ENCODE assay signal across 1 cellular context in the genomic region with DNA sequence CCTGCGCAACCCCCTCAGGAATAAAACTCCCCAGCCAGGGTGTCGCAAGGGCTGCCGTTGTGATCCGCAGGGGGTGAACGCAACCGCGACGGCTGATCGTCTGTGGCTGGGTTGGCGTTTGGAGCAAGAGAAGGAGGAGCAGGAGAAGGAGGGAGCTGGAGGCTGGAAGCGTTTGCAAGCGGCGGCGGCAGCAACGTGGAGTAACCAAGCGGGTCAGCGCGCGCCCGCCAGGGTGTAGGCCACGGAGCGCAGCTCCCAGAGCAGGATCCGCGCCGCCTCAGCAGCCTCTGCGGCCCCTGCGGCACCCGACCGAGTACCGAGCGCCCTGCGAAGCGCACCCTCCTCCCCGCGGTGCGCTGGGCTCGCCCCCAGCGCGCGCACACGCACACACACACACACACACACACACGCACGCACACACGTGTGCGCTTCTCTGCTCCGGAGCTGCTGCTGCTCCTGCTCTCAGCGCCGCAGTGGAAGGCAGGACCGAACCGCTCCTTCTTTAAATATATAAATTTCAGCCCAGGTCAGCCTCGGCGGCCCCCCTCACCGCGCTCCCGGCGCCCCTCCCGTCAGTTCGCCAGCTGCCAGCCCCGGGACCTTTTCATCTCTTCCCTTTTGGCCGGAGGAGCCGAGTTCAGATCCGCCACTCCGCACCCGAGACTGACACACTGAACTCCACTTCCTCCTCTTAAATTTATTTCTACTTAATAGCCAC.
TF ChIP-seq lines count a peak whose summit lies in the region.

No MANE protein-coding gene starts in this region.

TF ChIP-seq in HepG2, 621 proteins besides CTCF, POLR2A, EP300 and RAD21 (continued from another document and continues in another):
- TF ChIP-seq, protein P1, sequence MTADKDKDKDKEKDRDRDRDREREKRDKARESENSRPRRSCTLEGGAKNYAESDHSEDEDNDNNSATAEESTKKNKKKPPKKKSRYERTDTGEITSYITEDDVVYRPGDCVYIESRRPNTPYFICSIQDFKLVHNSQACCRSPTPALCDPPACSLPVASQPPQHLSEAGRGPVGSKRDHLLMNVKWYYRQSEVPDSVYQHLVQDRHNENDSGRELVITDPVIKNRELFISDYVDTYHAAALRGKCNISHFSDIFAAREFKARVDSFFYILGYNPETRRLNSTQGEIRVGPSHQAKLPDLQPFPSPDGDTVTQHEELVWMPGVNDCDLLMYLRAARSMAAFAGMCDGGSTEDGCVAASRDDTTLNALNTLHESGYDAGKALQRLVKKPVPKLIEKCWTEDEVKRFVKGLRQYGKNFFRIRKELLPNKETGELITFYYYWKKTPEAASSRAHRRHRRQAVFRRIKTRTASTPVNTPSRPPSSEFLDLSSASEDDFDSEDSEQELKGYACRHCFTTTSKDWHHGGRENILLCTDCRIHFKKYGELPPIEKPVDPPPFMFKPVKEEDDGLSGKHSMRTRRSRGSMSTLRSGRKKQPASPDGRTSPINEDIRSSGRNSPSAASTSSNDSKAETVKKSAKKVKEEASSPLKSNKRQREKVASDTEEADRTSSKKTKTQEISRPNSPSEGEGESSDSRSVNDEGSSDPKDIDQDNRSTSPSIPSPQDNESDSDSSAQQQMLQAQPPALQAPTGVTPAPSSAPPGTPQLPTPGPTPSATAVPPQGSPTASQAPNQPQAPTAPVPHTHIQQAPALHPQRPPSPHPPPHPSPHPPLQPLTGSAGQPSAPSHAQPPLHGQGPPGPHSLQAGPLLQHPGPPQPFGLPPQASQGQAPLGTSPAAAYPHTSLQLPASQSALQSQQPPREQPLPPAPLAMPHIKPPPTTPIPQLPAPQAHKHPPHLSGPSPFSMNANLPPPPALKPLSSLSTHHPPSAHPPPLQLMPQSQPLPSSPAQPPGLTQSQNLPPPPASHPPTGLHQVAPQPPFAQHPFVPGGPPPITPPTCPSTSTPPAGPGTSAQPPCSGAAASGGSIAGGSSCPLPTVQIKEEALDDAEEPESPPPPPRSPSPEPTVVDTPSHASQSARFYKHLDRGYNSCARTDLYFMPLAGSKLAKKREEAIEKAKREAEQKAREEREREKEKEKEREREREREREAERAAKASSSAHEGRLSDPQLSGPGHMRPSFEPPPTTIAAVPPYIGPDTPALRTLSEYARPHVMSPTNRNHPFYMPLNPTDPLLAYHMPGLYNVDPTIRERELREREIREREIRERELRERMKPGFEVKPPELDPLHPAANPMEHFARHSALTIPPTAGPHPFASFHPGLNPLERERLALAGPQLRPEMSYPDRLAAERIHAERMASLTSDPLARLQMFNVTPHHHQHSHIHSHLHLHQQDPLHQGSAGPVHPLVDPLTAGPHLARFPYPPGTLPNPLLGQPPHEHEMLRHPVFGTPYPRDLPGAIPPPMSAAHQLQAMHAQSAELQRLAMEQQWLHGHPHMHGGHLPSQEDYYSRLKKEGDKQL (CRISPR knock-in tag; IDR thresholded peaks at IDR 0.05; ENCODE audit: low read depth), result no peak
- no peak for TF ChIP-seq CBX2 (IDR thresholded peaks at IDR 0.05; ENCODE audit: low read depth, low read length)
- TF ChIP-seq CBX2 (CRISPR knock-in tag; IDR thresholded peaks at IDR 0.05; ENCODE audit: low read depth), result 0 out of 2 replicates have a peak, but pooled peaks have one; percentile 25
- TF ChIP-seq, protein P2, sequence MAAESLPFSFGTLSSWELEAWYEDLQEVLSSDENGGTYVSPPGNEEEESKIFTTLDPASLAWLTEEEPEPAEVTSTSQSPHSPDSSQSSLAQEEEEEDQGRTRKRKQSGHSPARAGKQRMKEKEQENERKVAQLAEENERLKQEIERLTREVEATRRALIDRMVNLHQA (CRISPR knock-in tag; IDR thresholded peaks at IDR 0.05), result no peak
- peak; percentile 22; the same call in 1 of the 2 replicates for TF ChIP-seq ZMYM3 (CRISPR knock-in tag; IDR thresholded peaks at IDR 0.05)
- TF ChIP-seq, protein P3, sequence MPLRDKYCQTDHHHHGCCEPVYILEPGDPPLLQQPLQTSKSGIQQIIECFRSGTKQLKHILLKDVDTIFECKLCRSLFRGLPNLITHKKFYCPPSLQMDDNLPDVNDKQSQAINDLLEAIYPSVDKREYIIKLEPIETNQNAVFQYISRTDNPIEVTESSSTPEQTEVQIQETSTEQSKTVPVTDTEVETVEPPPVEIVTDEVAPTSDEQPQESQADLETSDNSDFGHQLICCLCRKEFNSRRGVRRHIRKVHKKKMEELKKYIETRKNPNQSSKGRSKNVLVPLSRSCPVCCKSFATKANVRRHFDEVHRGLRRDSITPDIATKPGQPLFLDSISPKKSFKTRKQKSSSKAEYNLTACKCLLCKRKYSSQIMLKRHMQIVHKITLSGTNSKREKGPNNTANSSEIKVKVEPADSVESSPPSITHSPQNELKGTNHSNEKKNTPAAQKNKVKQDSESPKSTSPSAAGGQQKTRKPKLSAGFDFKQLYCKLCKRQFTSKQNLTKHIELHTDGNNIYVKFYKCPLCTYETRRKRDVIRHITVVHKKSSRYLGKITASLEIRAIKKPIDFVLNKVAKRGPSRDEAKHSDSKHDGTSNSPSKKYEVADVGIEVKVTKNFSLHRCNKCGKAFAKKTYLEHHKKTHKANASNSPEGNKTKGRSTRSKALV (CRISPR knock-in tag; IDR thresholded peaks at IDR 0.05), result peak; percentile 99
- 0 out of 2 replicates have a peak, but pooled peaks have one; percentile 12 for TF ChIP-seq FOXA3 (CRISPR knock-in tag; IDR thresholded peaks at IDR 0.05)
- no peak for TF ChIP-seq NFKBIZ (CRISPR knock-in tag; IDR thresholded peaks at IDR 0.05)
- TF ChIP-seq YEATS4 (CRISPR knock-in tag; IDR thresholded peaks at IDR 0.05; ENCODE audit: borderline replicate concordance), result 0 out of 2 replicates have a peak, but pooled peaks have one; percentile 16
- TF ChIP-seq, protein P4, sequence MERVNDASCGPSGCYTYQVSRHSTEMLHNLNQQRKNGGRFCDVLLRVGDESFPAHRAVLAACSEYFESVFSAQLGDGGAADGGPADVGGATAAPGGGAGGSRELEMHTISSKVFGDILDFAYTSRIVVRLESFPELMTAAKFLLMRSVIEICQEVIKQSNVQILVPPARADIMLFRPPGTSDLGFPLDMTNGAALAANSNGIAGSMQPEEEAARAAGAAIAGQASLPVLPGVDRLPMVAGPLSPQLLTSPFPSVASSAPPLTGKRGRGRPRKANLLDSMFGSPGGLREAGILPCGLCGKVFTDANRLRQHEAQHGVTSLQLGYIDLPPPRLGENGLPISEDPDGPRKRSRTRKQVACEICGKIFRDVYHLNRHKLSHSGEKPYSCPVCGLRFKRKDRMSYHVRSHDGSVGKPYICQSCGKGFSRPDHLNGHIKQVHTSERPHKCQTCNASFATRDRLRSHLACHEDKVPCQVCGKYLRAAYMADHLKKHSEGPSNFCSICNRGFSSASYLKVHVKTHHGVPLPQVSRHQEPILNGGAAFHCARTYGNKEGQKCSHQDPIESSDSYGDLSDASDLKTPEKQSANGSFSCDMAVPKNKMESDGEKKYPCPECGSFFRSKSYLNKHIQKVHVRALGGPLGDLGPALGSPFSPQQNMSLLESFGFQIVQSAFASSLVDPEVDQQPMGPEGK (CRISPR knock-in tag; IDR thresholded peaks at IDR 0.05), result 0 out of 2 replicates have a peak, but pooled peaks have one; percentile 14
- 0 out of 2 replicates have a peak, but pooled peaks have one; percentile 28 for TF ChIP-seq HOXA3 (CRISPR knock-in tag; IDR thresholded peaks at IDR 0.05)
- no peak for TF ChIP-seq IRX3 (CRISPR knock-in tag; IDR thresholded peaks at IDR 0.05; ENCODE audit: borderline replicate concordance, low read depth)
- TF ChIP-seq BRD4 (CRISPR knock-in tag; IDR thresholded peaks at IDR 0.05), result no peak
- no peak for TF ChIP-seq ZNF788 (CRISPR knock-in tag; IDR thresholded peaks at IDR 0.05; ENCODE audit: borderline replicate concordance)
- TF ChIP-seq SRY (CRISPR knock-in tag; IDR thresholded peaks at IDR 0.05), result no peak
- no peak for TF ChIP-seq ZNF674 (CRISPR knock-in tag; IDR thresholded peaks at IDR 0.05; ENCODE audit: low read depth)
- TF ChIP-seq, protein P5, sequence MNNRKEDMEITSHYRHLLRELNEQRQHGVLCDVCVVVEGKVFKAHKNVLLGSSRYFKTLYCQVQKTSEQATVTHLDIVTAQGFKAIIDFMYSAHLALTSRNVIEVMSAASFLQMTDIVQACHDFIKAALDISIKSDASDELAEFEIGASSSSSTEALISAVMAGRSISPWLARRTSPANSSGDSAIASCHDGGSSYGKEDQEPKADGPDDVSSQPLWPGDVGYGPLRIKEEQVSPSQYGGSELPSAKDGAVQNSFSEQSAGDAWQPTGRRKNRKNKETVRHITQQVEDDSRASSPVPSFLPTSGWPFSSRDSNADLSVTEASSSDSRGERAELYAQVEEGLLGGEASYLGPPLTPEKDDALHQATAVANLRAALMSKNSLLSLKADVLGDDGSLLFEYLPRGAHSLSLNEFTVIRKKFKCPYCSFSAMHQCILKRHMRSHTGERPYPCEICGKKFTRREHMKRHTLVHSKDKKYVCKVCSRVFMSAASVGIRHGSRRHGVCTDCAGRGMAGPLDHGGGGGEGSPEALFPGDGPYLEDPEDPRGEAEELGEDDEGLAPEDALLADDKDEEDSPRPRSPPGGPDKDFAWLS (CRISPR knock-in tag; IDR thresholded peaks at IDR 0.05; ENCODE audit: borderline replicate concordance), result no peak
- TF ChIP-seq, protein P6, sequence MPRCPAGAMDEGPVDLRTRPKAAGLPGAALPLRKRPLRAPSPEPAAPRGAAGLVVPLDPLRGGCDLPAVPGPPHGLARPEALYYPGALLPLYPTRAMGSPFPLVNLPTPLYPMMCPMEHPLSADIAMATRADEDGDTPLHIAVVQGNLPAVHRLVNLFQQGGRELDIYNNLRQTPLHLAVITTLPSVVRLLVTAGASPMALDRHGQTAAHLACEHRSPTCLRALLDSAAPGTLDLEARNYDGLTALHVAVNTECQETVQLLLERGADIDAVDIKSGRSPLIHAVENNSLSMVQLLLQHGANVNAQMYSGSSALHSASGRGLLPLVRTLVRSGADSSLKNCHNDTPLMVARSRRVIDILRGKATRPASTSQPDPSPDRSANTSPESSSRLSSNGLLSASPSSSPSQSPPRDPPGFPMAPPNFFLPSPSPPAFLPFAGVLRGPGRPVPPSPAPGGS (CRISPR knock-in tag; IDR thresholded peaks at IDR 0.05), result no peak
- TF ChIP-seq NFKB2 (CRISPR knock-in tag; IDR thresholded peaks at IDR 0.05; ENCODE audit: borderline replicate concordance), result peak; percentile 31; the same call in 1 of the 2 replicates
- TF ChIP-seq, protein P7, sequence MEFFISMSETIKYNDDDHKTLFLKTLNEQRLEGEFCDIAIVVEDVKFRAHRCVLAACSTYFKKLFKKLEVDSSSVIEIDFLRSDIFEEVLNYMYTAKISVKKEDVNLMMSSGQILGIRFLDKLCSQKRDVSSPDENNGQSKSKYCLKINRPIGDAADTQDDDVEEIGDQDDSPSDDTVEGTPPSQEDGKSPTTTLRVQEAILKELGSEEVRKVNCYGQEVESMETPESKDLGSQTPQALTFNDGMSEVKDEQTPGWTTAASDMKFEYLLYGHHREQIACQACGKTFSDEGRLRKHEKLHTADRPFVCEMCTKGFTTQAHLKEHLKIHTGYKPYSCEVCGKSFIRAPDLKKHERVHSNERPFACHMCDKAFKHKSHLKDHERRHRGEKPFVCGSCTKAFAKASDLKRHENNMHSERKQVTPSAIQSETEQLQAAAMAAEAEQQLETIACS (CRISPR knock-in tag; IDR thresholded peaks at IDR 0.05), result peak; percentile 85
- peak; percentile 47; the same call in 1 of the 2 replicates for TF ChIP-seq KDM5B (CRISPR knock-in tag; IDR thresholded peaks at IDR 0.05; ENCODE audit: borderline replicate concordance)
- TF ChIP-seq, protein P8, sequence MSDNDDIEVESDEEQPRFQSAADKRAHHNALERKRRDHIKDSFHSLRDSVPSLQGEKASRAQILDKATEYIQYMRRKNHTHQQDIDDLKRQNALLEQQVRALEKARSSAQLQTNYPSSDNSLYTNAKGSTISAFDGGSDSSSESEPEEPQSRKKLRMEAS (IDR thresholded peaks at IDR 0.05), result 0 out of 2 replicates have a peak, but pooled peaks have one; percentile 16
- TF ChIP-seq ZNF143 (CRISPR knock-in tag; IDR thresholded peaks at IDR 0.05), result 0 out of 2 replicates have a peak, but pooled peaks have one; percentile 23
- TF ChIP-seq ZNF768 (CRISPR knock-in tag; IDR thresholded peaks at IDR 0.05), result peak; percentile 41; the same call in 1 of the 2 replicates
- TF ChIP-seq ZMYM2 (CRISPR knock-in tag; IDR thresholded peaks at IDR 0.05), result no peak
- TF ChIP-seq, protein P9, sequence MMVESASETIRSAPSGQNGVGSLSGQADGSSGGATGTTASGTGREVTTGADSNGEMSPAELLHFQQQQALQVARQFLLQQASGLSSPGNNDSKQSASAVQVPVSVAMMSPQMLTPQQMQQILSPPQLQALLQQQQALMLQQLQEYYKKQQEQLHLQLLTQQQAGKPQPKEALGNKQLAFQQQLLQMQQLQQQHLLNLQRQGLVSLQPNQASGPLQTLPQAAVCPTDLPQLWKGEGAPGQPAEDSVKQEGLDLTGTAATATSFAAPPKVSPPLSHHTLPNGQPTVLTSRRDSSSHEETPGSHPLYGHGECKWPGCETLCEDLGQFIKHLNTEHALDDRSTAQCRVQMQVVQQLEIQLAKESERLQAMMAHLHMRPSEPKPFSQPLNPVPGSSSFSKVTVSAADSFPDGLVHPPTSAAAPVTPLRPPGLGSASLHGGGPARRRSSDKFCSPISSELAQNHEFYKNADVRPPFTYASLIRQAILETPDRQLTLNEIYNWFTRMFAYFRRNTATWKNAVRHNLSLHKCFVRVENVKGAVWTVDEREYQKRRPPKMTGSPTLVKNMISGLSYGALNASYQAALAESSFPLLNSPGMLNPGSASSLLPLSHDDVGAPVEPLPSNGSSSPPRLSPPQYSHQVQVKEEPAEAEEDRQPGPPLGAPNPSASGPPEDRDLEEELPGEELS (CRISPR knock-in tag; IDR thresholded peaks at IDR 0.05), result peak; percentile 21; the same call in 1 of the 2 replicates
- 0 out of 2 replicates have a peak, but pooled peaks have one; percentile 13 for TF ChIP-seq MEIS2 (CRISPR knock-in tag; IDR thresholded peaks at IDR 0.05)
- TF ChIP-seq, protein P10, sequence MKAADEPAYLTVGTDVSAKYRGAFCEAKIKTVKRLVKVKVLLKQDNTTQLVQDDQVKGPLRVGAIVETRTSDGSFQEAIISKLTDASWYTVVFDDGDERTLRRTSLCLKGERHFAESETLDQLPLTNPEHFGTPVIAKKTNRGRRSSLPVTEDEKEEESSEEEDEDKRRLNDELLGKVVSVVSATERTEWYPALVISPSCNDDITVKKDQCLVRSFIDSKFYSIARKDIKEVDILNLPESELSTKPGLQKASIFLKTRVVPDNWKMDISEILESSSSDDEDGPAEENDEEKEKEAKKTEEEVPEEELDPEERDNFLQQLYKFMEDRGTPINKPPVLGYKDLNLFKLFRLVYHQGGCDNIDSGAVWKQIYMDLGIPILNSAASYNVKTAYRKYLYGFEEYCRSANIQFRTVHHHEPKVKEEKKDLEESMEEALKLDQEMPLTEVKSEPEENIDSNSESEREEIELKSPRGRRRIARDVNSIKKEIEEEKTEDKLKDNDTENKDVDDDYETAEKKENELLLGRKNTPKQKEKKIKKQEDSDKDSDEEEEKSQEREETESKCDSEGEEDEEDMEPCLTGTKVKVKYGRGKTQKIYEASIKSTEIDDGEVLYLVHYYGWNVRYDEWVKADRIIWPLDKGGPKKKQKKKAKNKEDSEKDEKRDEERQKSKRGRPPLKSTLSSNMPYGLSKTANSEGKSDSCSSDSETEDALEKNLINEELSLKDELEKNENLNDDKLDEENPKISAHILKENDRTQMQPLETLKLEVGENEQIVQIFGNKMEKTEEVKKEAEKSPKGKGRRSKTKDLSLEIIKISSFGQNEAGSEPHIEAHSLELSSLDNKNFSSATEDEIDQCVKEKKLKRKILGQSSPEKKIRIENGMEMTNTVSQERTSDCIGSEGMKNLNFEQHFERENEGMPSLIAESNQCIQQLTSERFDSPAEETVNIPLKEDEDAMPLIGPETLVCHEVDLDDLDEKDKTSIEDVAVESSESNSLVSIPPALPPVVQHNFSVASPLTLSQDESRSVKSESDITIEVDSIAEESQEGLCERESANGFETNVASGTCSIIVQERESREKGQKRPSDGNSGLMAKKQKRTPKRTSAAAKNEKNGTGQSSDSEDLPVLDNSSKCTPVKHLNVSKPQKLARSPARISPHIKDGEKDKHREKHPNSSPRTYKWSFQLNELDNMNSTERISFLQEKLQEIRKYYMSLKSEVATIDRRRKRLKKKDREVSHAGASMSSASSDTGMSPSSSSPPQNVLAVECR (CRISPR knock-in tag; IDR thresholded peaks at IDR 0.05; ENCODE audit: borderline replicate concordance), result 0 out of 2 replicates have a peak, but pooled peaks have one; percentile 17
- TF ChIP-seq ZBTB38 (CRISPR knock-in tag; IDR thresholded peaks at IDR 0.05), result 0 out of 2 replicates have a peak, but pooled peaks have one; percentile 15
